Comparison of ENCODE assay signal across 24 cellular contexts in the genomic region with DNA sequence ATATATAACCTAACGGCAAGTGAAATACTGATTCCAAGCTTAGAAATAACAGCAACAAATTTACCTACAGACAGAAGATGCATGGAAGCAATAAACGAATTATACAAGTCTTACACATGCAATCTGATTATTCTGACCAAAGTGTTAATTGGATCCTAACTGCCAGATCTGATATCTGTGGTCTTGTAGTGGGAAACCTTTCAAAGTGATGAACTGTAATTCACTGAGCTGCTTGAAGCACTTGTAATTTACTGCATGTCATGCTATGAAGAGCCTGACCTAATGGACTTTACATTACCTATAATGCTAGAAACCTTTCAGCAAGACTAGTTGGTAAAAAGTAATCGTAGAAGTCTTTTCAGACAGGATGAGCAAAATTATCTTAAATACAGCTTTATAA.
"Had no signal": no experiment of that assay in that cellular context is flagged by ENCODE, and none has a peak within 500 bp of the region (broad histone marks: within the 10 kb centered on the region; RNA-seq: fewer than 3 reads in every experiment).

No MANE protein-coding gene starts in this region.

- H3K4me3 ChIP-seq: gastrocnemius medialis, left lung, lung, mucosa of descending colon, right lobe of liver, tibial nerve had no signal

- H3K9me3 ChIP-seq: gastrocnemius medialis, left lung, mucosa of descending colon, neutrophil, right lobe of liver, tibial nerve had no signal

- DNase-seq: activated CD4-positive, alpha-beta memory T cell treated with anti-CD3 and anti-CD28 coated beads for 36 hours; activated CD4-positive, alpha-beta T cell treated with anti-CD3 and anti-CD28 coated beads for 48 hours; activated CD8-positive, alpha-beta memory T cell treated with anti-CD3 and anti-CD28 coated beads, Interleukin-2, amount 50 U/mL, for 4 hours; activated gamma-delta T cell; activated naive CD4-positive, alpha-beta T cell treated with anti-CD3 and anti-CD28 coated beads, Interleukin-2, amount 50 U/mL, for 16 hours; activated naive CD8-positive, alpha-beta T cell treated with anti-CD3 and anti-CD28 coated beads, Interleukin-2, amount 50 U/mL, for 24 hours; activated T-cell treated with anti-CD3 and anti-CD28 coated beads, Interleukin-2, amount 50 U/mL, for 24 hours; amygdala; caudate nucleus; cortex of kidney; effector memory CD8-positive, alpha-beta T cell; erythroblast; gastrocnemius medialis; glutamatergic neuron; left lung; mucosa of descending colon; right lobe of liver; stimulated activated CD4-positive, alpha-beta T cell treated with anti-CD3 and anti-CD28 coated beads, Interleukin-2, amount 100 ng/mL, for 48 hours; stimulated activated naive CD4-positive, alpha-beta T cell treated with Interleukin-2 at 50 U/mL for 16 hours had no signal

- H3K4me1 ChIP-seq: gastrocnemius medialis, left lung, right lobe of liver had no signal

- H3K27me3 ChIP-seq: gastrocnemius medialis, left lung, neutrophil, right lobe of liver, tibial nerve had no signal

- ATAC-seq: activated naive CD8-positive, alpha-beta T cell treated with anti-CD3 and anti-CD28 coated beads, Interleukin-2, amount 50 U/mL, for 24 hours; effector memory CD8-positive, alpha-beta T cell; gastrocnemius medialis; left lung; mucosa of descending colon; natural killer cell treated with Interleukin-12 subunit alpha and Interleukin-12 subunit beta and Interleukin-15 and Interleukin-18, amount 100 ng/mL, for 72 hours; right lobe of liver had no signal

- FAIRE-seq: islet of Langerhans had no signal

- H3K36me3 ChIP-seq: gastrocnemius medialis, left lung, neutrophil, right lobe of liver, tibial nerve had no signal

- H3K27ac ChIP-seq: gastrocnemius medialis, left lung, neutrophil, right lobe of liver, tibial nerve had no signal
